9 cellular contexts compared by ENCODE assay signal in the genomic region with DNA sequence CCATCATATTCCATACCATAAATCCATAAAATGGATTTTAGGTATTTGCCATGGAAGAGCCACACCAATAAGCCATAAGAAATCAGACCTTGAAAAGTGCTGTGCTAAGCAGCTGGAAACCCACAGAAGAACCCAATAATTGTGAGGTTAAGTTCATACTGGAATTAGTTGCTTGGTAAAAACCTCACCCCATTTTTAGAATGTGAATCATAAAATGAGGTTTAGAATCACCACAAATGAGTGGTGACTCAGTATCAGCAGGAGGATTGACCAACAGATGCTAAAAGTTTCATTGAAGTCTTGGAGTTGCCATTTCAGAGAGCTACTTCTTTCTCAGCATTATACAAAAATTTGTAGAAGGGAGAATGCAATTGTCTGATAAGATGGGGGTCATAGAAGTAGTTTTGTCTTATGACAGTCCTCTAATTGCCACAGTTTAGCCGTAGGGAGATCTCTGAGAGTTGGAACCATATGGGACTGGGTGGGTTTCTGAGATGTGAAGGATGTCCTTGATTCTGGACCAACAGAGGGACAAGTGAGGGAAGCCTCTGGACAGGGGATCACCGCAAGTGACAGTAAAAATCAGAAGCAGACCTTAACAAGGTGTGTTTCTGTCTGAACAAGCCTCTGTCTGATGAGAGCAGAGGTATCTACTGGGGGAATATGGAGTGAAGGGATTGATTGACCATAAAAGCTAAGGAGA. TPM values are rescaled to one million over a fixed set of nuclear protein-coding genes. Genes with fewer than 3 reads are reported as not detected.
A peak's percentile ranks its signal among the peaks of the same experiment; 100 is the strongest.
DNase-seq lines count a peak whose midpoint lies in the region; FAIRE-seq and TF ChIP-seq lines count a peak whose summit lies in the region.
"Had no signal": no experiment of that assay in that cellular context is flagged by ENCODE, and none has a peak within 500 bp of the region (broad histone marks: within the 10 kb centered on the region; RNA-seq: fewer than 3 reads in every experiment).

No MANE protein-coding gene starts in this region.

- DNase-seq in AG20443 (ENCODE audit: low spot score): peak; percentile 77
- DNase-seq in H54 (ENCODE audit: insufficient read length, low spot score): peak; percentile 14
- DNase-seq in RPMI7951 (ENCODE audit: low read depth): peak; percentile 92
- DNase-seq in hepatocyte (ENCODE audit: low spot score): no peak
- DNase-seq in activated effector memory CD4-positive, alpha-beta T cell treated with anti-CD3 and anti-CD28 coated beads, Interleukin-2, amount 50 U/mL, for 16 hours: no peak
- no peak for DNase-seq in T-helper 2 cell treated with Interferon-gamma antibody and Interleukin-4, amounts not matched to agents 5 μg/mL and 100 μg/mL, for 36 hours (ENCODE audit: low spot score)
- no peak for DNase-seq in HuH-7 (ENCODE audit: low spot score)
- no peak for DNase-seq in neuronal stem cell (ENCODE audit: low spot score)

- no peak overlapping the region for H2BK5ac ChIP-seq in neuronal stem cell (ENCODE audit: low read length)

- no peak overlapping the region for H4K8ac ChIP-seq in neuronal stem cell (ENCODE audit: low read depth, low read length)

- peak overlapping the region; percentile 33 for H3K27ac ChIP-seq in hepatocyte
- H3K27ac ChIP-seq in neuronal stem cell (replicated peaks; ENCODE audit: low read length): no peak overlapping the region

- no peak for TF ChIP-seq POLR2A in H54 (IDR thresholded peaks at IDR 0.05; ENCODE audit: low read depth, low read length)

- no peak overlapping the region for H2BK120ac ChIP-seq in neuronal stem cell (ENCODE audit: low read depth, low read length)

- H4K91ac ChIP-seq in neuronal stem cell (ENCODE audit: low read depth, low read length, poor library complexity): no peak overlapping the region

- H3K27me3 ChIP-seq in hepatocyte (no peaks in the 10 kb centered on the region), neuronal stem cell (ENCODE audit: control insufficient read depth in 3 of 3, insufficient read depth in 3 of 3, low read depth in 1 of 3, low read length in 3 of 3) (no peaks in the 10 kb centered on the region)

- H3K9me2 ChIP-seq in hepatocyte (replicated peaks; ENCODE audit: insufficient read depth): no peaks in the 10 kb centered on the region

- H3K4me3 Mint-ChIP-seq in T-helper 2 cell treated with Interferon-gamma antibody and Interleukin-4, amounts not matched to agents 5 μg/mL and 100 μg/mL, for 36 hours: no peak overlapping the region
- H3K4me3 Mint-ChIP-seq: activated naive CD4-positive, alpha-beta T cell treated with anti-CD3 and anti-CD28 coated beads, Interleukin-2, amount 50 U/mL, for 24 hours had no signal

- H3K9me3 Mint-ChIP-seq in T-helper 2 cell treated with Interferon-gamma antibody and Interleukin-4, amounts not matched to agents 5 μg/mL and 100 μg/mL, for 36 hours: no peaks in the 10 kb centered on the region
- H3K9me3 Mint-ChIP-seq: activated naive CD4-positive, alpha-beta T cell treated with anti-CD3 and anti-CD28 coated beads, Interleukin-2, amount 50 U/mL, for 24 hours had no signal

- H2AK5ac ChIP-seq in neuronal stem cell (ENCODE audit: low read depth, low read length): no peak overlapping the region

- no peak overlapping the region for H2BK12ac ChIP-seq in neuronal stem cell (ENCODE audit: low read length)

- H3K36me3 Mint-ChIP-seq in T-helper 2 cell treated with Interferon-gamma antibody and Interleukin-4, amounts not matched to agents 5 μg/mL and 100 μg/mL, for 36 hours (ENCODE audit: low read depth): no peaks in the 10 kb centered on the region
- H3K36me3 Mint-ChIP-seq: activated naive CD4-positive, alpha-beta T cell treated with anti-CD3 and anti-CD28 coated beads, Interleukin-2, amount 50 U/mL, for 24 hours had no signal

- H3K23ac ChIP-seq in neuronal stem cell (ENCODE audit: low read depth, low read length, poor library complexity): no peak overlapping the region

- peaks cover 2% of the 10 kb centered on the region for H3K79me1 ChIP-seq in neuronal stem cell (ENCODE audit: low read depth, low read length)

- H4K20me1 ChIP-seq in hepatocyte (ENCODE audit: insufficient read depth, poor library complexity, severe bottlenecking): no peaks in the 10 kb centered on the region

- peaks cover 3% of the 10 kb centered on the region for H3K4me1 Mint-ChIP-seq in T-helper 2 cell treated with Interferon-gamma antibody and Interleukin-4, amounts not matched to agents 5 μg/mL and 100 μg/mL, for 36 hours (ENCODE audit: low read depth)
- H3K4me1 Mint-ChIP-seq: activated naive CD4-positive, alpha-beta T cell treated with anti-CD3 and anti-CD28 coated beads, Interleukin-2, amount 50 U/mL, for 24 hours had no signal

- no peak overlapping the region for H3K14ac ChIP-seq in neuronal stem cell (ENCODE audit: low read length)

- no peak overlapping the region for H3K18ac ChIP-seq in neuronal stem cell (ENCODE audit: low read length)

- H2BK15ac ChIP-seq in neuronal stem cell (ENCODE audit: low read length): no peak overlapping the region

- H3K9ac ChIP-seq in neuronal stem cell (ENCODE audit: low read depth, low read length, poor library complexity): no peak overlapping the region

- H3K27me3 Mint-ChIP-seq in T-helper 2 cell treated with Interferon-gamma antibody and Interleukin-4, amounts not matched to agents 5 μg/mL and 100 μg/mL, for 36 hours (ENCODE audit: low read depth): no peaks in the 10 kb centered on the region
- H3K27me3 Mint-ChIP-seq: activated naive CD4-positive, alpha-beta T cell treated with anti-CD3 and anti-CD28 coated beads, Interleukin-2, amount 50 U/mL, for 24 hours had no signal

- TF ChIP-seq CTCF in hepatocyte (IDR thresholded peaks at IDR 0.05; ENCODE audit: poor library complexity): no peak

- no peaks in the 10 kb centered on the region for H3K79me2 ChIP-seq in hepatocyte

- H3K4me3 ChIP-seq in hepatocyte (no peak overlapping the region), neuronal stem cell (ENCODE audit: low read length in 2 of 2) (no peak overlapping the region)

- peak; percentile 88 for FAIRE-seq in H54 (lab: Jason Lieb, UNC)

- 95% methylated on average over 2 of the region's 2 CpGs for WGBS in hepatocyte (ENCODE audit: low lambda C conversion rate, missing lambda C conversion rate)
- WGBS in neuronal stem cell (ENCODE audit: extremely low coverage in 2 of 2, insufficient read length in 2 of 2, insufficient replicate concordance in 1 of 2), 2 donors: no CpG with 5 or more reads among the region's 2 CpGs

- H3K4me1 ChIP-seq in hepatocyte (ENCODE audit: insufficient read depth) (peaks cover 4% of the 10 kb centered on the region), neuronal stem cell (ENCODE audit: control insufficient read depth in 2 of 2, insufficient read depth in 1 of 2, low read depth in 1 of 2, low read length in 2 of 2) (peaks cover 2 to 16% of the 10 kb centered on the region in 2 donors)

- H3K4ac ChIP-seq in neuronal stem cell (ENCODE audit: low read length): no peak overlapping the region

- no peak overlapping the region for H3K27ac Mint-ChIP-seq in T-helper 2 cell treated with Interferon-gamma antibody and Interleukin-4, amounts not matched to agents 5 μg/mL and 100 μg/mL, for 36 hours
- H3K27ac Mint-ChIP-seq: activated naive CD4-positive, alpha-beta T cell treated with anti-CD3 and anti-CD28 coated beads, Interleukin-2, amount 50 U/mL, for 24 hours had no signal

- no peak overlapping the region for H2AFZ ChIP-seq in hepatocyte
- no peak overlapping the region for H2AFZ ChIP-seq in neuronal stem cell (ENCODE audit: low read length)

- H3K36me3 ChIP-seq in hepatocyte (replicated peaks; ENCODE audit: insufficient read depth, low read depth) (no peaks in the 10 kb centered on the region), neuronal stem cell (replicated peaks in 1 of 2; ENCODE audit: control insufficient read depth in 2 of 2, insufficient read depth in 2 of 2, low read length in 2 of 2) (peaks cover 5 to 19% of the 10 kb centered on the region in 2 donors)

- no peaks in the 10 kb centered on the region for H3K9me3 ChIP-seq in hepatocyte (ENCODE audit: low read depth)
- peaks cover 0 to 6% of the 10 kb centered on the region in 2 donors for H3K9me3 ChIP-seq in neuronal stem cell (replicated peaks in 1 of 2; ENCODE audit: control insufficient read depth in 2 of 2, insufficient read depth in 1 of 2, low read depth in 1 of 2, low read length in 2 of 2)

- H3K4me2 ChIP-seq in hepatocyte (no peak overlapping the region), neuronal stem cell (ENCODE audit: insufficient read depth, low read length, poor library complexity, severe bottlenecking) (no peak overlapping the region)

RNA-seq across cellular contexts. Expression of a gene that starts 1.4 kb away (rescaled TPM):
- 0.49 and 1.6 TPM in 2 replicates for total RNA-seq in RPMI7951 (2014; rRNA removed; shearing (Covaris generic))
- total RNA-seq in hepatocyte: 20.9 and 22.7 TPM in 2 replicates
- polyA plus RNA-seq in hepatocyte: 3.4 and 5.0 TPM in 2 replicates
- 4.6 TPM for polyA plus RNA-seq in neuronal stem cell (2013, experiment 1 of 2)
- 4.7 TPM for polyA plus RNA-seq in neuronal stem cell (2013, experiment 2 of 2)

Comparison
In these comparisons a context has a peak if more than half of its experiments do, and no peak if none do; other contexts are left out.
1. DNase-seq: peak in AG20443 (single experiment), H54 (single experiment) and RPMI7951 (single experiment); none in hepatocyte (single experiment), activated effector memory CD4-positive, alpha-beta T cell treated with anti-CD3 and anti-CD28 coated beads, Interleukin-2, amount 50 U/mL, for 16 hours (single experiment), T-helper 2 cell treated with Interferon-gamma antibody and Interleukin-4, amounts not matched to agents 5 μg/mL and 100 μg/mL, for 36 hours (single experiment), HuH-7 (single experiment) and neuronal stem cell (single experiment).